In genomic region chr12:53286448-53286847, GRCh38 we compare ENCODE assay signal across 16 cellular contexts. TPM values are rescaled to one million over a fixed set of nuclear protein-coding genes. Genes with fewer than 3 reads are reported as not detected.
DNase-seq lines count a peak whose midpoint lies in the region; ATAC-seq, FAIRE-seq and TF ChIP-seq lines count a peak whose summit lies in the region.
"Had no signal": no experiment of that assay in that cellular context is flagged by ENCODE, and none has a peak within 500 bp of the region (broad histone marks: within the 10 kb centered on the region; RNA-seq: fewer than 3 reads in every experiment).

No MANE protein-coding gene starts in this region.

- H3K27me3 ChIP-seq in prostate gland (replicated peaks; ENCODE audit: insufficient read depth): no peaks in the 10 kb centered on the region
- no peaks in the 10 kb centered on the region for H3K27me3 ChIP-seq in esophagus muscularis mucosa
- H3K27me3 ChIP-seq: BLaER1 had no signal

- H3K9me3 ChIP-seq in prostate gland (no peaks in the 10 kb centered on the region), esophagus muscularis mucosa (no peaks in the 10 kb centered on the region)
- H3K9me3 ChIP-seq: BLaER1, Caco-2 had no signal

- peak overlapping the region; percentile 46 for H3K27ac Mint-ChIP-seq in activated CD8-positive, alpha-beta T cell treated with anti-CD3 and anti-CD28 coated beads, Interleukin-2, amount 10 ng/mL, durations not matched to agents 7 days and 5 days
- H3K27ac Mint-ChIP-seq in activated CD8-positive, alpha-beta T cell treated with anti-CD3 and anti-CD28 coated beads for 36 hours: no peak overlapping the region
- H3K27ac Mint-ChIP-seq in dendritic cell treated with granulocyte-macrophage colony-stimulating factor and Interleukin-4, amounts not matched to agents 40 ng/mL and 50 ng/mL, for 4 days: peak overlapping the region; percentile 67

- no peak for TF ChIP-seq POLR2A in prostate gland (IDR thresholded peaks at IDR 0.05)
- TF ChIP-seq POLR2A in esophagus muscularis mucosa (IDR thresholded peaks at IDR 0.05; ENCODE audit: low read depth): no peak
- TF ChIP-seq POLR2A in H54 (IDR thresholded peaks at IDR 0.05; ENCODE audit: low read depth, low read length): no peak

- H3K9me3 Mint-ChIP-seq in activated CD8-positive, alpha-beta T cell treated with anti-CD3 and anti-CD28 coated beads, Interleukin-2, amount 10 ng/mL, durations not matched to agents 7 days and 5 days (ENCODE audit: insufficient read depth): no peaks in the 10 kb centered on the region
- H3K9me3 Mint-ChIP-seq in activated CD8-positive, alpha-beta T cell treated with anti-CD3 and anti-CD28 coated beads for 36 hours: no peaks in the 10 kb centered on the region
- no peaks in the 10 kb centered on the region for H3K9me3 Mint-ChIP-seq in dendritic cell treated with granulocyte-macrophage colony-stimulating factor and Interleukin-4, amounts not matched to agents 40 ng/mL and 50 ng/mL, for 4 days
- H3K9me3 Mint-ChIP-seq: CD8-positive, alpha-beta memory T cell had no signal

- H3K4me1 ChIP-seq in prostate gland (replicated peaks): peaks cover 8% of the 10 kb centered on the region
- no peaks in the 10 kb centered on the region for H3K4me1 ChIP-seq in esophagus muscularis mucosa
- H3K4me1 ChIP-seq: BLaER1, Caco-2 had no signal

- H3K4me3 ChIP-seq in prostate gland (no peak overlapping the region), esophagus muscularis mucosa (no peak overlapping the region)
- H3K4me3 ChIP-seq: BLaER1 had no signal

- WGBS in prostate gland: 51% methylated on average over 9 of the region's 9 CpGs
- WGBS in esophagus muscularis mucosa: 83% methylated on average over 8 of the region's 9 CpGs

- intact Hi-C loops in activated CD8-positive, alpha-beta T cell treated with anti-CD3 and anti-CD28 coated beads for 36 hours (cut with micrococcal nuclease): loop anchor here (5.0 kb wide), 1 partner anchor 74 kb away; no protein-coding TSS in a partner anchor
- intact Hi-C loops in dendritic cell treated with granulocyte-macrophage colony-stimulating factor and Interleukin-4, amounts not matched to agents 40 ng/mL and 50 ng/mL, for 4 days (cut with micrococcal nuclease): no loop called here
- intact Hi-C loops in prostate gland (cut with DNase I) (loop anchor here (2.0 kb wide), 1 partner anchor 72 kb away; no protein-coding TSS in a partner anchor), esophagus muscularis mucosa (cut with DNase I) (loop anchor here (2.0 kb wide), 1 partner anchor 74 kb away; no protein-coding TSS in a partner anchor)

- DNase-seq in activated CD8-positive, alpha-beta T cell treated with anti-CD3 and anti-CD28 coated beads, Interleukin-2, amount 10 ng/mL, durations not matched to agents 7 days and 5 days: no peak
- no peak for DNase-seq in activated CD8-positive, alpha-beta T cell treated with anti-CD3 and anti-CD28 coated beads for 36 hours
- peak; percentile 22 for DNase-seq in prostate gland (ENCODE audit: low spot score)
- no peak for DNase-seq in NCI-H1930 (lab: John Stamatoyannopoulos, UW)
- no peak for DNase-seq in esophagus muscularis mucosa (ENCODE audit: extremely low spot score)
- no peak for DNase-seq in H54 (ENCODE audit: insufficient read length, low spot score)
- DNase-seq: 8988T; AML-193; Caco-2; CD8-positive, alpha-beta memory T cell had no signal

- H3K27me3 Mint-ChIP-seq in activated CD8-positive, alpha-beta T cell treated with anti-CD3 and anti-CD28 coated beads, Interleukin-2, amount 10 ng/mL, durations not matched to agents 7 days and 5 days (ENCODE audit: low read depth): no peaks in the 10 kb centered on the region
- no peaks in the 10 kb centered on the region for H3K27me3 Mint-ChIP-seq in activated CD8-positive, alpha-beta T cell treated with anti-CD3 and anti-CD28 coated beads for 36 hours
- H3K27me3 Mint-ChIP-seq in dendritic cell treated with granulocyte-macrophage colony-stimulating factor and Interleukin-4, amounts not matched to agents 40 ng/mL and 50 ng/mL, for 4 days: no peaks in the 10 kb centered on the region
- H3K27me3 Mint-ChIP-seq: CD8-positive, alpha-beta memory T cell had no signal

- FAIRE-seq in H54 (lab: Jason Lieb, UNC): no peak
- FAIRE-seq: HTR-8/SVneo had no signal

- peaks cover 70% of the 10 kb centered on the region for H3K36me3 Mint-ChIP-seq in activated CD8-positive, alpha-beta T cell treated with anti-CD3 and anti-CD28 coated beads, Interleukin-2, amount 10 ng/mL, durations not matched to agents 7 days and 5 days (ENCODE audit: low read depth)
- H3K36me3 Mint-ChIP-seq in activated CD8-positive, alpha-beta T cell treated with anti-CD3 and anti-CD28 coated beads for 36 hours (ENCODE audit: low read depth): peaks cover 65% of the 10 kb centered on the region
- H3K36me3 Mint-ChIP-seq in dendritic cell treated with granulocyte-macrophage colony-stimulating factor and Interleukin-4, amounts not matched to agents 40 ng/mL and 50 ng/mL, for 4 days (ENCODE audit: low read depth): peaks cover 71% of the 10 kb centered on the region
- H3K36me3 Mint-ChIP-seq: CD8-positive, alpha-beta memory T cell had no signal

- peaks cover 4% of the 10 kb centered on the region for H3K4me1 Mint-ChIP-seq in activated CD8-positive, alpha-beta T cell treated with anti-CD3 and anti-CD28 coated beads, Interleukin-2, amount 10 ng/mL, durations not matched to agents 7 days and 5 days (ENCODE audit: low read depth)
- H3K4me1 Mint-ChIP-seq in activated CD8-positive, alpha-beta T cell treated with anti-CD3 and anti-CD28 coated beads for 36 hours (ENCODE audit: low read depth): peaks cover 17% of the 10 kb centered on the region
- H3K4me1 Mint-ChIP-seq in dendritic cell treated with granulocyte-macrophage colony-stimulating factor and Interleukin-4, amounts not matched to agents 40 ng/mL and 50 ng/mL, for 4 days (ENCODE audit: low read depth): peaks cover 22% of the 10 kb centered on the region

- peak overlapping the region; percentile 29; the same call in 1 of the 2 replicates for H3K27ac ChIP-seq in 22Rv1
- H3K27ac ChIP-seq in prostate gland: peak overlapping the region in 1 of 2 donors; percentile 39
- no peak overlapping the region for H3K27ac ChIP-seq in esophagus muscularis mucosa (replicated peaks in 1 of 4)
- H3K27ac ChIP-seq: BLaER1 had no signal

- TF ChIP-seq CTCF in activated CD8-positive, alpha-beta T cell treated with anti-CD3 and anti-CD28 coated beads for 36 hours (IDR thresholded peaks at IDR 0.05): no peak
- TF ChIP-seq CTCF in 22Rv1 (IDR thresholded peaks at IDR 0.05) (no peak), prostate gland (IDR thresholded peaks at IDR 0.05) (no peak), esophagus muscularis mucosa (IDR thresholded peaks at IDR 0.05) (no peak)

- no peak for ATAC-seq in activated CD8-positive, alpha-beta T cell treated with anti-CD3 and anti-CD28 coated beads, Interleukin-2, amount 10 ng/mL, durations not matched to agents 7 days and 5 days
- ATAC-seq in activated CD8-positive, alpha-beta T cell treated with anti-CD3 and anti-CD28 coated beads for 36 hours: no peak
- ATAC-seq: HCT116 had no signal

- H3K36me3 ChIP-seq in prostate gland (no peaks in the 10 kb centered on the region), esophagus muscularis mucosa (no peaks in the 10 kb centered on the region)

- H3K4me3 Mint-ChIP-seq in activated CD8-positive, alpha-beta T cell treated with anti-CD3 and anti-CD28 coated beads, Interleukin-2, amount 10 ng/mL, durations not matched to agents 7 days and 5 days: no peak overlapping the region
- no peak overlapping the region for H3K4me3 Mint-ChIP-seq in activated CD8-positive, alpha-beta T cell treated with anti-CD3 and anti-CD28 coated beads for 36 hours
- H3K4me3 Mint-ChIP-seq in dendritic cell treated with granulocyte-macrophage colony-stimulating factor and Interleukin-4, amounts not matched to agents 40 ng/mL and 50 ng/mL, for 4 days: no peak overlapping the region
- H3K4me3 Mint-ChIP-seq: CD8-positive, alpha-beta memory T cell had no signal

- POLR2A ChIA-PET in activated CD8-positive, alpha-beta T cell treated with anti-CD3 and anti-CD28 coated beads, Interleukin-2, amount 10 ng/mL, durations not matched to agents 7 days and 5 days (lab: Charles Lee): interaction anchor here (0.6 to 1.2 kb wide), 2 partner anchors 9 to 26 kb away, joined by 3 to 4 read pairs; no protein-coding TSS in a partner anchor
- POLR2A ChIA-PET in activated CD8-positive, alpha-beta T cell treated with anti-CD3 and anti-CD28 coated beads for 36 hours (lab: Charles Lee): interaction anchor here (0.8 to 1.5 kb wide), 2 partner anchors 8 to 19 kb away, joined by 3 read pairs; no protein-coding TSS in a partner anchor

- no peak for TF ChIP-seq EP300 in esophagus muscularis mucosa (IDR thresholded peaks at IDR 0.05)

- CTCF ChIA-PET in activated CD8-positive, alpha-beta T cell treated with anti-CD3 and anti-CD28 coated beads, Interleukin-2, amount 10 ng/mL, durations not matched to agents 7 days and 5 days (lab: Charles Lee): interaction anchor here (0.9 to 13.8 kb wide), 9 partner anchors 16 to 127 kb away, joined by 3 to 192 read pairs (median 4); partner anchors contain the start of genes AAAS, ESPL1 and ITGB7
- CTCF ChIA-PET in activated CD8-positive, alpha-beta T cell treated with anti-CD3 and anti-CD28 coated beads for 36 hours (lab: Charles Lee): interaction anchor here (0.7 to 8.1 kb wide), 11 partner anchors 9 to 127 kb away, joined by 3 to 130 read pairs (median 4); partner anchors contain the start of genes ESPL1 and PFDN5

RNA-seq across cellular contexts. Expression of gene PFDN5, which starts 8.9 kb away (rescaled TPM):
- total RNA-seq in activated CD8-positive, alpha-beta T cell treated with anti-CD3 and anti-CD28 coated beads, Interleukin-2, amount 10 ng/mL, durations not matched to agents 7 days and 5 days: 100 to 1,000 TPM; 292 to 307 TPM
- total RNA-seq in activated CD8-positive, alpha-beta T cell treated with anti-CD3 and anti-CD28 coated beads for 36 hours: 100 to 1,000 TPM; 322 to 373 TPM
- total RNA-seq in prostate gland: 100 to 1,000 TPM; 552 to 673 TPM
- 100 to 1,000 TPM; 446 to 812 (median 631) TPM for total RNA-seq in esophagus muscularis mucosa

RNA-seq across cellular contexts. Expression of gene MYG1, which starts 13.0 kb away (rescaled TPM):
- total RNA-seq in activated CD8-positive, alpha-beta T cell treated with anti-CD3 and anti-CD28 coated beads, Interleukin-2, amount 10 ng/mL, durations not matched to agents 7 days and 5 days: 10 to 100 TPM; 55.6 to 56.9 TPM
- total RNA-seq in activated CD8-positive, alpha-beta T cell treated with anti-CD3 and anti-CD28 coated beads for 36 hours: 10 to 100 TPM; 69.5 to 70.9 TPM
- total RNA-seq in prostate gland: 10 to 100 TPM; 48.1 to 75.4 TPM
- 10 to 100 TPM; 41.6 to 63.0 (median 46.2) TPM for total RNA-seq in esophagus muscularis mucosa

RNA-seq across cellular contexts. Expression of gene ESPL1, which starts 18.3 kb away (rescaled TPM):
- 100 to 1,000 TPM; 126 TPM for total RNA-seq in activated CD8-positive, alpha-beta T cell treated with anti-CD3 and anti-CD28 coated beads, Interleukin-2, amount 10 ng/mL, durations not matched to agents 7 days and 5 days
- 10 to 100 TPM; 62.1 to 63.4 TPM for total RNA-seq in activated CD8-positive, alpha-beta T cell treated with anti-CD3 and anti-CD28 coated beads for 36 hours
- total RNA-seq in prostate gland: 1 to 10 TPM in 1 of 2 donors, under 1 TPM in 1; 0.55 to 6.1 TPM
- total RNA-seq in esophagus muscularis mucosa: 1 to 10 TPM in 1 of 4 donors, under 1 TPM in 3; under 0.01 to 2.0 (median 0.24) TPM

RNA-seq across cellular contexts. Expression of gene AAAS, which starts 35.0 kb away (rescaled TPM):
- 10 to 100 TPM; 67.5 to 67.9 TPM for total RNA-seq in activated CD8-positive, alpha-beta T cell treated with anti-CD3 and anti-CD28 coated beads, Interleukin-2, amount 10 ng/mL, durations not matched to agents 7 days and 5 days
- 10 to 100 TPM; 81.3 to 87.6 TPM for total RNA-seq in activated CD8-positive, alpha-beta T cell treated with anti-CD3 and anti-CD28 coated beads for 36 hours
- 10 to 100 TPM; 50.7 to 79.3 TPM for total RNA-seq in prostate gland
- total RNA-seq in esophagus muscularis mucosa: 10 to 100 TPM; 35.1 to 46.2 (median 38.3) TPM

RNA-seq across cellular contexts. Expression of gene SP7, which starts 49.7 kb away (rescaled TPM):
- total RNA-seq in activated CD8-positive, alpha-beta T cell treated with anti-CD3 and anti-CD28 coated beads, Interleukin-2, amount 10 ng/mL, durations not matched to agents 7 days and 5 days: not detected
- total RNA-seq in activated CD8-positive, alpha-beta T cell treated with anti-CD3 and anti-CD28 coated beads for 36 hours: not detected
- total RNA-seq in prostate gland (not detected), esophagus muscularis mucosa (not detected)
- total RNA-seq: Caco-2; CD8-positive, alpha-beta memory T cell; H4 had no signal

Comparison
In these comparisons a context has a peak if more than half of its experiments do, and no peak if none do; other contexts are left out.
1. RNA of gene ESPL1, which starts 18.3 kb away (total RNA-seq): 126 TPM in activated CD8-positive, alpha-beta T cell treated with anti-CD3 and anti-CD28 coated beads, Interleukin-2, amount 10 ng/mL, durations not matched to agents 7 days and 5 days and 62.1 to 63.4 TPM in activated CD8-positive, alpha-beta T cell treated with anti-CD3 and anti-CD28 coated beads for 36 hours; 0.55 to 6.1 TPM in prostate gland and under 0.01 to 2.0 TPM in esophagus muscularis mucosa; every median in the first group is over 4 times any median in the second.